ENCODE assay signal across 19 cellular contexts in the genomic region with DNA sequence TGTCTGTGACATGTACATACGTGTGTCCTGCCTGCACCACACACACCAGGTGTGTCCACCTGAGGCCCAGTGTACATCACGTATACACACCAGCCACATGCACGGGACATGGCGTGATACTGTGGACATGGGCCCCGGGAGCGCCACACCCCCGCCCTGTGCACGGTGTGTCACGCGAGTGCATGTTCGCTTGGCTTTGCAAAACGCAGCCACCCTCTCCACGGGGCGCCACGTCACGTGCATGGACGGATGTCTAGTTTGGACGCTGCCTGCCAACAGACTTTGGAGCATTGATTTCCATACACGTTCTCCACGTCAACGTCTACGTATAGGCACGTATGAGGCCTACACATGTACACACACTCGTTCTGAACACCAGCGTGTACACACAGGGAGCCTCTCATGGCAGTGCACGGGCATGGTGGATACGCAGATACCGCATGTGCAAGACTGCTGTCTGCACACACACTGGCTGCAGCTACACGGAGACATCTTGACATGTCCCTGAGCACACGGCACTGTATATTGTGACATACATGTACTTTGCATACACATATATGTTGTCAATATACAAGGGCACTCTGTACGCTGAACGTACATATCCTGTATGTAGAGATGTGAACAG. TPM values are rescaled to one million over a fixed set of nuclear protein-coding genes. Genes with fewer than 3 reads are reported as not detected.
"Had no signal": no experiment of that assay in that cellular context is flagged by ENCODE, and none has a peak within 500 bp of the region (broad histone marks: within the 10 kb centered on the region; RNA-seq: fewer than 3 reads in every experiment).

No MANE protein-coding gene starts in this region.

- H3K9me3 Mint-ChIP-seq: activated CD4-positive, alpha-beta memory T cell treated with anti-CD3 and anti-CD28 coated beads, Interleukin-2, amount 10 ng/mL, durations not matched to agents 7 days and 5 days; activated naive CD4-positive, alpha-beta T cell treated with anti-CD3 and anti-CD28 coated beads for 36 hours; activated T-cell treated with anti-CD3 and anti-CD28 coated beads, Interleukin-2, amount 50 U/mL, for 24 hours; activated T-helper 2 cell treated with anti-CD3 and anti-CD28 coated beads, Interferon-gamma antibody, Interleukin-2, Interleukin-4, amounts not matched to agents 10 μg/mL and 5 μg/mL and 100 μg/mL, durations not matched to agents 14 hours and 24 hours and 36 hours; memory B cell; stimulated activated naive CD8-positive, alpha-beta T cell treated with anti-CD3 and anti-CD28 coated beads, Interleukin-15, amount 100 ng/mL, for 72 hours had no signal

- H3K27ac Mint-ChIP-seq: activated CD4-positive, alpha-beta memory T cell treated with anti-CD3 and anti-CD28 coated beads, Interleukin-2, amount 10 ng/mL, durations not matched to agents 7 days and 5 days; activated naive CD4-positive, alpha-beta T cell treated with anti-CD3 and anti-CD28 coated beads for 36 hours; activated T-helper 2 cell treated with anti-CD3 and anti-CD28 coated beads, Interferon-gamma antibody, Interleukin-2, Interleukin-4, amounts not matched to agents 10 μg/mL and 5 μg/mL and 100 μg/mL, durations not matched to agents 14 hours and 24 hours and 36 hours; memory B cell; stimulated activated naive CD8-positive, alpha-beta T cell treated with anti-CD3 and anti-CD28 coated beads, Interleukin-15, amount 100 ng/mL, for 72 hours had no signal

- DNase-seq: activated CD4-positive, alpha-beta memory T cell treated with anti-CD3 and anti-CD28 coated beads, Interleukin-2, amount 10 ng/mL, durations not matched to agents 7 days and 5 days; activated CD4-positive, alpha-beta T cell treated with anti-CD3 and anti-CD28 coated beads for 48 hours; activated CD4-positive, CD25-positive, alpha-beta regulatory T cell; activated naive CD4-positive, alpha-beta T cell treated with anti-CD3 and anti-CD28 coated beads for 36 hours; activated T-cell treated with anti-CD3 and anti-CD28 coated beads, Interleukin-2, amount 50 U/mL, for 24 hours; aorta; effector memory CD4-positive, alpha-beta T cell; left ventricle myocardium superior; naive thymus-derived CD4-positive, alpha-beta T cell; small intestine; stimulated activated CD4-positive, alpha-beta T cell treated with anti-CD3 and anti-CD28 coated beads, Interleukin-4, amount 100 ng/mL, for 1 hour; stimulated activated naive CD8-positive, alpha-beta T cell treated with anti-CD3 and anti-CD28 coated beads, Interleukin-15, amount 100 ng/mL, for 72 hours; T-helper 1 cell; T-helper 9 cell; trophoblast cell had no signal

- ATAC-seq: left ventricle myocardium superior; naive thymus-derived CD4-positive, alpha-beta T cell; pancreas; right lobe of liver; stimulated activated naive CD8-positive, alpha-beta T cell treated with anti-CD3 and anti-CD28 coated beads, Interleukin-15, amount 100 ng/mL, for 72 hours had no signal

- H3K4me3 Mint-ChIP-seq: activated CD4-positive, alpha-beta memory T cell treated with anti-CD3 and anti-CD28 coated beads, Interleukin-2, amount 10 ng/mL, durations not matched to agents 7 days and 5 days; activated naive CD4-positive, alpha-beta T cell treated with anti-CD3 and anti-CD28 coated beads for 36 hours; memory B cell; stimulated activated naive CD8-positive, alpha-beta T cell treated with anti-CD3 and anti-CD28 coated beads, Interleukin-15, amount 100 ng/mL, for 72 hours had no signal

- H3K4me1 Mint-ChIP-seq: activated CD4-positive, alpha-beta memory T cell treated with anti-CD3 and anti-CD28 coated beads, Interleukin-2, amount 10 ng/mL, durations not matched to agents 7 days and 5 days; stimulated activated naive CD8-positive, alpha-beta T cell treated with anti-CD3 and anti-CD28 coated beads, Interleukin-15, amount 100 ng/mL, for 72 hours had no signal

- H3K27me3 Mint-ChIP-seq: activated CD4-positive, alpha-beta memory T cell treated with anti-CD3 and anti-CD28 coated beads, Interleukin-2, amount 10 ng/mL, durations not matched to agents 7 days and 5 days; activated T-cell treated with anti-CD3 and anti-CD28 coated beads, Interleukin-2, amount 50 U/mL, for 24 hours; stimulated activated naive CD8-positive, alpha-beta T cell treated with anti-CD3 and anti-CD28 coated beads, Interleukin-15, amount 100 ng/mL, for 72 hours had no signal

RNA-seq across cellular contexts. Expression of a gene that starts 2.7 kb away (rescaled TPM):
- total RNA-seq: activated naive CD4-positive, alpha-beta T cell treated with anti-CD3 and anti-CD28 coated beads for 36 hours had no signal
